Comparison of ENCODE assay signal across 7 cellular contexts in genomic region chrX:64977051-64977450, GRCh38. TPM values are rescaled to one million over a fixed set of nuclear protein-coding genes. Genes with fewer than 3 reads are reported as not detected.
DNase-seq lines count a peak whose midpoint lies in the region; ATAC-seq and TF ChIP-seq lines count a peak whose summit lies in the region.

No MANE protein-coding gene starts in this region.

- H3K18ac ChIP-seq in H9 (ENCODE audit: insufficient read length, low read depth, low read length) = no peak overlapping the region
- no peak overlapping the region for H3K18ac ChIP-seq in neuronal stem cell (ENCODE audit: low read length)

- no peak overlapping the region for H3T11ph ChIP-seq in H9 (ENCODE audit: low read length)

- H2BK120ac ChIP-seq in H9 (ENCODE audit: low read depth, low read length, poor library complexity, severe bottlenecking) (no peak overlapping the region), neuronal stem cell (ENCODE audit: low read depth, low read length) (no peak overlapping the region)

- no peaks in the 10 kb centered on the region for H4K20me1 ChIP-seq in H9 (ENCODE audit: control insufficient read depth, insufficient read depth, insufficient read length)

- H3K27ac ChIP-seq in H9 (ENCODE audit: insufficient read length, low read depth, low read length) = no peak overlapping the region
- H3K27ac ChIP-seq in neuronal stem cell (replicated peaks; ENCODE audit: low read length) = no peak overlapping the region
- no peak overlapping the region for H3K27ac ChIP-seq in prostate gland

- H3K9me3 Mint-ChIP-seq in H9 (peaks cover 70 to 77% of the 10 kb centered on the region in 2 experiments), WTC11 (peaks cover 9% of the 10 kb centered on the region)

- H3K27me3 ChIP-seq in H9 (ENCODE audit: insufficient read depth, low read length) (no peaks in the 10 kb centered on the region), neuronal stem cell (ENCODE audit: control insufficient read depth in 3 of 3, insufficient read depth in 3 of 3, low read depth in 1 of 3, low read length in 3 of 3) (no peaks in the 10 kb centered on the region), prostate gland (replicated peaks; ENCODE audit: insufficient read depth) (no peaks in the 10 kb centered on the region)

- H3K36me3 ChIP-seq in neuronal stem cell (replicated peaks in 1 of 2; ENCODE audit: control insufficient read depth in 2 of 2, insufficient read depth in 2 of 2, low read length in 2 of 2) = no peaks in the 10 kb centered on the region
- no peaks in the 10 kb centered on the region for H3K36me3 ChIP-seq in prostate gland

- H3K9ac ChIP-seq in H9 (ENCODE audit: extremely low read depth, insufficient read length, low read length) = no peak overlapping the region
- H3K9ac ChIP-seq in neuronal stem cell (ENCODE audit: low read depth, low read length, poor library complexity) = no peak overlapping the region

- no peak overlapping the region for H2BK20ac ChIP-seq in H9 (ENCODE audit: low read depth, low read length, poor library complexity, severe bottlenecking)

- no peak for TF ChIP-seq POLR2A in prostate gland (IDR thresholded peaks at IDR 0.05)

- H3K4me3 Mint-ChIP-seq in H9 (peak overlapping the region; percentile 91 to 93), WTC11 (peak overlapping the region; percentile 96)

- H3K4me3 ChIP-seq in neuronal stem cell (ENCODE audit: low read length in 2 of 2) = peak overlapping the region in 1 of 2 donors; percentile 65
- no peak overlapping the region for H3K4me3 ChIP-seq in prostate gland

- no peak overlapping the region for H3K27ac Mint-ChIP-seq in H9
- H3K27ac Mint-ChIP-seq in WTC11 = no peak overlapping the region

- peaks cover 4 to 8% of the 10 kb centered on the region in 2 experiments; a peak in 2 of 4 replicates for H3K4me1 Mint-ChIP-seq in H9
- H3K4me1 Mint-ChIP-seq in WTC11 = peaks cover 11% of the 10 kb centered on the region

- no peaks in the 10 kb centered on the region for H3K79me1 ChIP-seq in H9 (ENCODE audit: insufficient read depth, low read depth, low read length, poor library complexity, severe bottlenecking)
- no peaks in the 10 kb centered on the region for H3K79me1 ChIP-seq in neuronal stem cell (ENCODE audit: low read depth, low read length)

- H3K23ac ChIP-seq in H9 (ENCODE audit: insufficient read length, low read depth, low read length) (no peak overlapping the region), neuronal stem cell (ENCODE audit: low read depth, low read length, poor library complexity) (no peak overlapping the region)

- no peak overlapping the region for H3K56ac ChIP-seq in H9 (ENCODE audit: insufficient read length, low read depth, low read length)

- H2AK5ac ChIP-seq in H9 (ENCODE audit: insufficient read length, low read length) (no peak overlapping the region), neuronal stem cell (ENCODE audit: low read depth, low read length) (no peak overlapping the region)

- H3K79me2 ChIP-seq in H9 (ENCODE audit: insufficient read depth, low read length) = peaks cover 2% of the 10 kb centered on the region; the same call in 1 of the 2 replicates

- H4K8ac ChIP-seq in H9 (replicated peaks; ENCODE audit: insufficient read length, low read depth, low read length) (no peak overlapping the region), neuronal stem cell (ENCODE audit: low read depth, low read length) (no peak overlapping the region)

- no peak overlapping the region for H2AFZ ChIP-seq in H9 (ENCODE audit: low read length)
- H2AFZ ChIP-seq in neuronal stem cell (ENCODE audit: low read length) = peak overlapping the region; percentile 88

- TF ChIP-seq CTCF in H9 (conservative IDR thresholded peaks at IDR 0.05) (no peak), WTC11 (IDR thresholded peaks at IDR 0.05) (no peak), prostate gland (IDR thresholded peaks at IDR 0.05) (no peak)

- H3K14ac ChIP-seq in H9 (ENCODE audit: insufficient read depth, low read length) = no peak overlapping the region
- H3K14ac ChIP-seq in neuronal stem cell (ENCODE audit: low read length) = no peak overlapping the region

- H2BK15ac ChIP-seq in H9 (ENCODE audit: low read depth, low read length) (no peak overlapping the region), neuronal stem cell (ENCODE audit: low read length) (no peak overlapping the region)

- CTCF ChIA-PET in WTC11 (lab: Charles Lee) = interaction anchor here (1.0 to 1.9 kb wide), 3 partner anchors 43 to 475 kb away, joined by 4 to 6 read pairs (median 5); partner anchors contain the start of gene ZC3H12B

- no peak for ATAC-seq in WTC11
- ATAC-seq in esophagus mucosa = peak; percentile 49

- intact Hi-C loops in prostate gland (cut with DNase I) = no loop called here

- no peaks in the 10 kb centered on the region for H3K4me1 ChIP-seq in H9 (ENCODE audit: insufficient read depth, low read length)
- peaks cover 0 to 3% of the 10 kb centered on the region in 2 donors for H3K4me1 ChIP-seq in neuronal stem cell (ENCODE audit: control insufficient read depth in 2 of 2, insufficient read depth in 1 of 2, low read depth in 1 of 2, low read length in 2 of 2)
- no peaks in the 10 kb centered on the region for H3K4me1 ChIP-seq in prostate gland (replicated peaks)

- no CpG with 5 or more reads among the region's 2 CpGs for WGBS in H9 (ENCODE audit: extremely low coverage, insufficient read length, low lambda C conversion rate)
- no CpG with 5 or more reads among the region's 2 CpGs for WGBS in neuronal stem cell (ENCODE audit: extremely low coverage in 2 of 2, insufficient read length in 2 of 2, insufficient replicate concordance in 1 of 2), 2 donors
- 58% methylated on average over 2 of the region's 2 CpGs for WGBS in prostate gland

- H3K23me2 ChIP-seq in H9 (ENCODE audit: insufficient read length, low read depth, low read length, poor library complexity, severe bottlenecking) = peaks cover 3% of the 10 kb centered on the region

- H4K91ac ChIP-seq in H9 (ENCODE audit: insufficient read length, low read depth, low read length) = no peak overlapping the region
- H4K91ac ChIP-seq in neuronal stem cell (ENCODE audit: low read depth, low read length, poor library complexity) = no peak overlapping the region

- H2BK5ac ChIP-seq in H9 (ENCODE audit: insufficient read length, low read length) (no peak overlapping the region), neuronal stem cell (ENCODE audit: low read length) (no peak overlapping the region)

- H3K4ac ChIP-seq in H9 (ENCODE audit: low read depth, low read length) (no peak overlapping the region), neuronal stem cell (ENCODE audit: low read length) (no peak overlapping the region)

- H4K5ac ChIP-seq in H9 (ENCODE audit: insufficient read length, low read depth, low read length) = no peak overlapping the region

- no peak for DNase-seq in H9
- DNase-seq in WTC11 (ENCODE audit: low spot score) = no peak
- no peak for DNase-seq in neuronal stem cell (ENCODE audit: low spot score)
- no peak for DNase-seq in NCI-H2107 (lab: John Stamatoyannopoulos, UW)
- DNase-seq in prostate gland (ENCODE audit: low spot score) = no peak
- DNase-seq in NCI-H82 treated with DMSO at 0.1 percent for 48 hours (lab: John Stamatoyannopoulos, UW; ENCODE audit: unreplicated experiment) = no peak

- POLR2A ChIA-PET in WTC11 (lab: Charles Lee) = no interaction called here

- H3K27me3 Mint-ChIP-seq in H9 (ENCODE audit: low read depth) = peaks cover 6% of the 10 kb centered on the region; the same call in 1 of the 2 replicates
- no peaks in the 10 kb centered on the region for H3K27me3 Mint-ChIP-seq in WTC11 (ENCODE audit: low read depth)

- H3K9me3 ChIP-seq in H9 (ENCODE audit: control insufficient read depth, low read depth, low read length) (peaks cover 20% of the 10 kb centered on the region), neuronal stem cell (replicated peaks in 1 of 2; ENCODE audit: control insufficient read depth in 2 of 2, insufficient read depth in 1 of 2, low read depth in 1 of 2, low read length in 2 of 2) (peaks cover 2 to 10% of the 10 kb centered on the region in 2 donors), prostate gland (no peaks in the 10 kb centered on the region)

- no peak overlapping the region for H2BK12ac ChIP-seq in H9 (ENCODE audit: insufficient read length, low read depth, low read length)
- no peak overlapping the region for H2BK12ac ChIP-seq in neuronal stem cell (ENCODE audit: low read length)

- H3K4me2 ChIP-seq in H9 (ENCODE audit: insufficient read depth, insufficient read length, low read length) = peak overlapping the region; percentile 56
- H3K4me2 ChIP-seq in neuronal stem cell (ENCODE audit: insufficient read depth, low read length, poor library complexity, severe bottlenecking) = peak overlapping the region; percentile 48

- peaks cover 22 to 31% (median 27%) of the 10 kb centered on the region in 3 experiments for H3K36me3 Mint-ChIP-seq in H9 (ENCODE audit: insufficient read depth in 1 of 3, low read depth in 3 of 3)
- peaks cover 20% of the 10 kb centered on the region for H3K36me3 Mint-ChIP-seq in WTC11

TF ChIP-seq in WTC11, 78 proteins besides CTCF, POLR2A, EP300 and RAD21 (continues in another document):
- TF ChIP-seq TEAD1 (CRISPR knock-in tag; IDR thresholded peaks at IDR 0.05) (no peak), NR1H2 (CRISPR knock-in tag; IDR thresholded peaks at IDR 0.05) (no peak), NFATC4 (CRISPR knock-in tag; IDR thresholded peaks at IDR 0.05) (no peak), SOX15 (CRISPR knock-in tag; IDR thresholded peaks at IDR 0.05) (no peak), E2F4 (CRISPR knock-in tag; IDR thresholded peaks at IDR 0.05; ENCODE audit: borderline replicate concordance, low read depth) (no peak)

RNA-seq across cellular contexts. Expression of gene ZC4H2, which starts 0.8 kb away (rescaled TPM):
- total RNA-seq in H9 (2021) = 26.6 and 32.4 TPM in 2 replicates
- 23.7 to 25.7 TPM (median 25.2 TPM) in 3 replicates for total RNA-seq in WTC11 (2021)
- 4.5 TPM for total RNA-seq in esophagus mucosa
- 33.8 TPM for polyA plus RNA-seq in neuronal stem cell (2013, experiment 1 of 2)
- 33.5 TPM for polyA plus RNA-seq in neuronal stem cell (2013, experiment 2 of 2)
- total RNA-seq in prostate gland = 10 to 100 TPM in 1 of 2 donors, 1 to 10 TPM in 1; 8.2 to 16.7 TPM

RNA-seq across cellular contexts. Expression of gene ZC3H12B, which starts 57.6 kb away (rescaled TPM):
- total RNA-seq in H9 (2021) = 2.6 and 2.8 TPM in 2 replicates
- 1.5 to 1.9 TPM (median 1.6 TPM) in 3 replicates for total RNA-seq in WTC11 (2021)
- total RNA-seq in esophagus mucosa = 0.08 TPM
- polyA plus RNA-seq in neuronal stem cell (2013, experiment 1 of 2) = 5.2 TPM
- 5.2 TPM for polyA plus RNA-seq in neuronal stem cell (2013, experiment 2 of 2)
- 1 to 10 TPM; 1.5 to 2.9 TPM for total RNA-seq in prostate gland
